9 cellular contexts compared by ENCODE assay signal in the genomic region with DNA sequence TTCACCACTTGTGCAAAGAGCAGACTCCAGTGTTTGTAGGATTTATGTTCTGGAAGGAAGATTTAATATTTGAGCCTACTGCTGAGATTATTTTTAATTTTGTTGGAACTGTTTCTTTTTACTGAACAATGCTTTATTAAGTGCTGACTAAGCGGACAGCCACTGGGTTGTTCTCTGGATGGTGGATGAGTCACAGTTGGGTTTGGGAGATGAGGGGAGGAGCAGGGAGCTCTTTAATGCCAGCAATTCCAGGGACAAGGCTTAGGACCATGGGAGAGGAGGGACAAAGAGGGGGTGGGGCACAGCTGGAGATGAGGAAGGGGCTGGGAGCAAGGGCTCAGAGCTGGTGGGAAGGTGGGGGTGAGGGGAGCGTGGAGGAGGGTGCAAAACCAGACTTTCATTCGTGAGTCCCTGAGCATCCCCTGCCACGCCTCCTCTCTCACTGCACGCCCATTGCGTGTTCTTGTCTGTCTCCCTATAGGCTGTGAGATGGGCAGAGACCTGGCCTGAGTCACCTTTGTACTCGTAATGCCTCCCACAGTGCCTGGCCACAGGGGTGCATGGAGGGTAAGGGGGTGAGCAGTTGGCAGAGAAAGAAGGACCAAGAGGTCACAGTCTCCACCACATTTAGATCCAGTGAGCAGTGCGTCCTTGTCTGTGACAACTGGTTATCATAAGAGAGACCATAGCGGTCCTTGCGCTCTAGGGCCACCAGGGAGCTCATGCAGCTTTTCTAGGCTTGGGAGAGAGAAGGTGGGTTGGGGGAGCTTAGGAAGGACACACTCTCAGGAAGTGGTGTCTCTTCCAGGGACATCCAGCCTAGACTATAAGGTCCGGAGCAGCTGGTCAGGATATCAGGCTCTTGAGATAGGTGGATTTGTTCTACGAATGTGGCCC. TPM values are rescaled to one million over a fixed set of nuclear protein-coding genes. Genes with fewer than 3 reads are reported as not detected.
DNase-seq lines count a peak whose midpoint lies in the region; TF ChIP-seq lines count a peak whose summit lies in the region.
"Had no signal": no experiment of that assay in that cellular context is flagged by ENCODE, and none has a peak within 500 bp of the region (broad histone marks: within the 10 kb centered on the region; RNA-seq: fewer than 3 reads in every experiment).

No MANE protein-coding gene starts in this region.

- no peak for TF ChIP-seq CTCF in fibroblast of the aortic adventitia (IDR thresholded peaks at IDR 0.05; ENCODE audit: insufficient read depth, low read length)
- no peak for TF ChIP-seq CTCF in ovary (IDR thresholded peaks at IDR 0.05)
- TF ChIP-seq CTCF in testis (IDR thresholded peaks at IDR 0.05), result no peak

- peak overlapping the region; percentile 0 for H3K27ac ChIP-seq in SJSA1
- H3K27ac ChIP-seq in ovary, result peak overlapping the region; percentile 36 to 65
- H3K27ac ChIP-seq in testis, result no peak overlapping the region

- H3K9me3 ChIP-seq in SJSA1 (replicated peaks) (no peaks in the 10 kb centered on the region), ovary (no peaks in the 10 kb centered on the region), testis (no peaks in the 10 kb centered on the region)

- intact Hi-C loops in ovary (cut with DNase I), result loop anchor here in 1 of 4 donors (10.0 kb wide), 1 partner anchor 49 kb away; no protein-coding TSS in a partner anchor
- intact Hi-C loops in testis (cut with DNase I; ENCODE audit: low total_unique reads), result no loop called here

- DNase-seq in EH (ENCODE audit: low read depth) (peak; percentile 89), SJSA1 (ENCODE audit: low read depth in 1 of 2, low spot score in 2 of 2) (peak; percentile 63 to 72), fibroblast of the aortic adventitia (ENCODE audit: low read depth) (peak; percentile 92), ovary (peak; percentile 66 to 73 (median 69)), GM19238 (ENCODE audit: insufficient read length, low spot score) (no peak), NCI-H2029 treated with DMSO at 0.1 percent for 48 hours (lab: John Stamatoyannopoulos, UW) (no peak), NOMO-1 treated with DMSO at 0.1 percent for 48 hours (lab: John Stamatoyannopoulos, UW; ENCODE audit: unreplicated experiment) (no peak), testis (no peak)
- DNase-seq: GDM1 had no signal

- WGBS in ovary, 3 donors, result 66 to 68% (median 68%) methylated on average over 12 of the region's 12 CpGs
- WGBS in testis, 2 donors, result 79 to 84% methylated on average over 12 of the region's 12 CpGs

- H3K36me3 ChIP-seq in SJSA1 (no peaks in the 10 kb centered on the region), ovary (no peaks in the 10 kb centered on the region), testis (ENCODE audit: low read depth, missing control alignments) (no peaks in the 10 kb centered on the region)

- no peaks in the 10 kb centered on the region for H3K27me3 ChIP-seq in SJSA1 (replicated peaks)
- no peaks in the 10 kb centered on the region for H3K27me3 ChIP-seq in ovary
- no peaks in the 10 kb centered on the region for H3K27me3 ChIP-seq in testis

- H3K4me1 ChIP-seq in SJSA1 (replicated peaks) (peaks cover 33% of the 10 kb centered on the region), ovary (ENCODE audit: insufficient read depth) (peaks cover 28% of the 10 kb centered on the region), testis (peaks cover 45% of the 10 kb centered on the region)

- no peak for TF ChIP-seq EP300 in ovary (IDR thresholded peaks at IDR 0.05)

- H3K4me3 ChIP-seq in SJSA1 (no peak overlapping the region), fibroblast of the aortic adventitia (ENCODE audit: low read depth, low read length) (no peak overlapping the region), ovary (no peak overlapping the region), testis (no peak overlapping the region)

- no peak for TF ChIP-seq POLR2A in ovary (IDR thresholded peaks at IDR 0.05)
- no peak for TF ChIP-seq POLR2A in testis (IDR thresholded peaks at IDR 0.05)

RNA-seq across cellular contexts. Expression of gene SLC4A3, which starts 18.4 kb away (rescaled TPM):
- 4.0 and 4.1 TPM in 2 replicates for total RNA-seq in SJSA1 (2014; rRNA removed; shearing (Covaris generic))
- total RNA-seq in fibroblast of the aortic adventitia (ENCODE audit: low replicate concordance), result 2.5 and 14.7 TPM in 2 replicates
- total RNA-seq in ovary, result 100 to 1,000 TPM in 4 of 7 donors, 10 to 100 TPM in 3; 29.6 to 232 (median 106) TPM
- polyA plus RNA-seq in ovary, result 10 to 100 TPM in 1 of 2 donors, 1 to 10 TPM in 1; 5.3 to 83.6 TPM
- total RNA-seq in testis, result 10 to 100 TPM; 31.3 to 44.3 TPM
- 15.1 TPM for polyA plus RNA-seq in testis (ENCODE audit: insufficient read depth, low read depth, low replicate concordance)

RNA-seq across cellular contexts. Expression of gene STK11IP, which starts 48.2 kb away (rescaled TPM):
- total RNA-seq in SJSA1 (2014; rRNA removed; shearing (Covaris generic)), result 11.7 and 29.2 TPM in 2 replicates
- total RNA-seq in fibroblast of the aortic adventitia (ENCODE audit: low replicate concordance), result 11.7 and 12.3 TPM in 2 replicates
- 10 to 100 TPM; 30.3 to 73.7 (median 43.8) TPM for total RNA-seq in ovary
- polyA plus RNA-seq in ovary, result 10 to 100 TPM in 1 of 2 donors, 1 to 10 TPM in 1; 9.2 to 46.2 TPM
- 100 to 1,000 TPM; 130 to 134 TPM for total RNA-seq in testis
- polyA plus RNA-seq in testis (ENCODE audit: insufficient read depth, low read depth, low replicate concordance), result 81.9 TPM

Comparison
In these comparisons a context has a peak if more than half of its experiments do, and no peak if none do; other contexts are left out.
1. DNase-seq: peak in EH (single experiment), SJSA1 (2 of 2), fibroblast of the aortic adventitia (single experiment) and ovary (5 of 5); none in GM19238 (single experiment), NCI-H2029 treated with DMSO at 0.1 percent for 48 hours (single experiment), NOMO-1 treated with DMSO at 0.1 percent for 48 hours (single experiment) and testis (single experiment).
2. H3K27ac ChIP-seq: peak in SJSA1 (single experiment) and ovary (2 of 2); none in testis (0 of 2).